In the genomic region with DNA sequence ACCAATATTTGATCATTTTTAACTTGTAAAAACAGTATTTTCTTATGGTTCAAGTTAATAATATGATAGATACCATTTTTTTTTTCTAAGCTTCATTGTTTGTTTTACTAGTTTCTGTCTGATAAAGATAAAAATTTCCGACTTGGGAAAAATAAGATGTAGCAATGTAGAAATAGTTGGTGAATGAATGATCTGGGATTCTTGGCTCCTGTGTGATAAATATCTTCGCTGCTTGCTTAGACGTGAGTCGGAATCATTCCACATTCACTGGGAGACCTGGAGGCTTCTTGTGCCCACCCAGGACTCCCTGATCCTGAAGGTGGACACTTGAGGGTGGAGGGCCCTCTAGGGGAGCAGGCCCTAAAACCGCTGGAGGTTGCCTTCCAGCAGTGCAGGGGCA, we compare ENCODE assay signal across 18 cellular contexts.
"Had no signal": no experiment of that assay in that cellular context is flagged by ENCODE, and none has a peak within 500 bp of the region (broad histone marks: within the 10 kb centered on the region; RNA-seq: fewer than 3 reads in every experiment).

No MANE protein-coding gene starts in this region.

- H3K27me3 ChIP-seq: brain microvascular endothelial cell, upper lobe of left lung had no signal

- H3K4me1 Mint-ChIP-seq: activated CD4-positive, alpha-beta memory T cell treated with anti-CD3 and anti-CD28 coated beads, Interleukin-2, amount 10 ng/mL, durations not matched to agents 7 days and 5 days; stimulated activated naive CD8-positive, alpha-beta T cell treated with anti-CD3 and anti-CD28 coated beads, Interleukin-15, amount 100 ng/mL, for 72 hours had no signal

- H3K4me3 Mint-ChIP-seq: activated CD4-positive, alpha-beta memory T cell treated with anti-CD3 and anti-CD28 coated beads, Interleukin-2, amount 10 ng/mL, durations not matched to agents 7 days and 5 days; activated naive CD8-positive, alpha-beta T cell; dendritic cell treated with granulocyte-macrophage colony-stimulating factor and Interleukin-4, amounts not matched to agents 40 ng/mL and 50 ng/mL, for 4 days; effector memory CD8-positive, alpha-beta T cell; mesothelial cell of epicardium; stimulated activated naive CD8-positive, alpha-beta T cell treated with anti-CD3 and anti-CD28 coated beads, Interleukin-15, amount 100 ng/mL, for 72 hours; T-helper 1 cell treated with Interleukin-12 subunit alpha and Interleukin-12 subunit beta and Interleukin-4 antibody, amounts not matched to agents 30 μg/mL and 1 μg/mL, for 36 hours had no signal

- H3K9ac ChIP-seq: parathyroid adenoma had no signal

- H3K27ac Mint-ChIP-seq: activated CD4-positive, alpha-beta memory T cell treated with anti-CD3 and anti-CD28 coated beads, Interleukin-2, amount 10 ng/mL, durations not matched to agents 7 days and 5 days; activated naive CD8-positive, alpha-beta T cell; dendritic cell treated with granulocyte-macrophage colony-stimulating factor and Interleukin-4, amounts not matched to agents 40 ng/mL and 50 ng/mL, for 4 days; effector memory CD8-positive, alpha-beta T cell; mesothelial cell of epicardium; T-helper 1 cell treated with Interleukin-12 subunit alpha and Interleukin-12 subunit beta and Interleukin-4 antibody, amounts not matched to agents 30 μg/mL and 1 μg/mL, for 36 hours had no signal

- ATAC-seq: effector memory CD8-positive, alpha-beta T cell; stimulated activated naive CD8-positive, alpha-beta T cell treated with anti-CD3 and anti-CD28 coated beads, Interleukin-15, amount 100 ng/mL, for 72 hours had no signal

- DNase-seq: activated CD4-positive, alpha-beta memory T cell treated with anti-CD3 and anti-CD28 coated beads, Interleukin-2, amount 10 ng/mL, durations not matched to agents 7 days and 5 days; activated CD4-positive, alpha-beta T cell treated with anti-CD3 and anti-CD28 coated beads for 4 hours; activated CD8-positive, alpha-beta memory T cell treated with anti-CD3 and anti-CD28 coated beads, Interleukin-2, amount 50 U/mL, for 4 hours; activated effector memory CD4-positive, alpha-beta T cell treated with anti-CD3 and anti-CD28 coated beads, Interleukin-2, amount 50 U/mL, for 16 hours; activated T-cell treated with anti-CD3 and anti-CD28 coated beads, Interleukin-2, amount 50 U/mL, for 48 hours; brain microvascular endothelial cell; effector memory CD8-positive, alpha-beta T cell; erythroblast; hippocampal formation; stimulated activated CD4-positive, alpha-beta T cell treated with anti-CD3 and anti-CD28 coated beads, Interleukin-1b, Interleukin-23, amount 100 ng/mL, for 48 hours; stimulated activated naive CD8-positive, alpha-beta T cell treated with anti-CD3 and anti-CD28 coated beads, Interleukin-15, amount 100 ng/mL, for 72 hours had no signal

- H3K4me3 ChIP-seq: lung, upper lobe of left lung had no signal

- H3K27me3 Mint-ChIP-seq: activated CD4-positive, alpha-beta memory T cell treated with anti-CD3 and anti-CD28 coated beads, Interleukin-2, amount 10 ng/mL, durations not matched to agents 7 days and 5 days; activated naive CD8-positive, alpha-beta T cell; dendritic cell treated with granulocyte-macrophage colony-stimulating factor and Interleukin-4, amounts not matched to agents 40 ng/mL and 50 ng/mL, for 4 days; effector memory CD8-positive, alpha-beta T cell; stimulated activated naive CD8-positive, alpha-beta T cell treated with anti-CD3 and anti-CD28 coated beads, Interleukin-15, amount 100 ng/mL, for 72 hours had no signal

- H3K9me3 ChIP-seq: upper lobe of left lung had no signal

- H3K27ac ChIP-seq: brain microvascular endothelial cell, parathyroid adenoma, upper lobe of left lung had no signal

- H3K9me3 Mint-ChIP-seq: activated CD4-positive, alpha-beta memory T cell treated with anti-CD3 and anti-CD28 coated beads, Interleukin-2, amount 10 ng/mL, durations not matched to agents 7 days and 5 days; dendritic cell treated with granulocyte-macrophage colony-stimulating factor and Interleukin-4, amounts not matched to agents 40 ng/mL and 50 ng/mL, for 4 days; effector memory CD8-positive, alpha-beta T cell; mesothelial cell of epicardium; stimulated activated naive CD8-positive, alpha-beta T cell treated with anti-CD3 and anti-CD28 coated beads, Interleukin-15, amount 100 ng/mL, for 72 hours; T-helper 1 cell treated with Interleukin-12 subunit alpha and Interleukin-12 subunit beta and Interleukin-4 antibody, amounts not matched to agents 30 μg/mL and 1 μg/mL, for 36 hours had no signal
